In the genomic region with DNA sequence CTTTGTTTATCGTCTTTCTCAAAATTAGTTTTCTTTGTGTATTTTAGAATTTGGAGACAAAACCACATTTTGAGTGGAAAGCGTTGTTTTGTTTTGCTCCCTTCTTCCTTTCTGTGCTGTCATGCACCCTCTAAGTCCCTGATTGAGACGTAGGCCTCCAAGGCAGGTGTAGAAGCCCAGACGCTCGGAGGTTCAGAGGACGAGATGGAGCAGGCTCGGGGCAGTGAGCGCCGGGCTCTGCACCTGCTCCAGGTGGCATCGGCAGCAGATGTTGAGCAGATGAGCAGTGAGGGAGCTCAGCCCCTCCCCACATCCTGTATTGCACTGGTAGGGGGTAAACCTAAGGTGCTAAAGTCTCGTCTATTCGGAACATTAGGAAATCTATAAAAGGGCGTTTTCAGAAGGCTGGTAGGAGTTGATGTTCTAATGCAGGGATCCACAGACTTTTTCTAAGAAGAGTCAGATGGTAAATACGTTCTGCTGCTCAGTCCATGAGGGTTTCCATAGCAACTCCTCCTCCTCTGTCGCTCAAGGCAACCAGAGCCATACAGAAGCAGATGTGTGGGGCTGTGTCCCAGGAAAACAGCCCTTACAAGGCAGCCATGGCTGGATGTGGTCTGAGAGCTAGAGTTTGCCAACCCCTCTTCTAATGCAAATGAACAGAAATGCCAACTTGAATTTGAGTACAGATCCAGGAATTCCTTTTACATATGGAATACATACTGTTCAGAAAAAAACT, we compare ENCODE assay signal across 16 cellular contexts.
DNase-seq lines count a peak whose midpoint lies in the region; ATAC-seq and TF ChIP-seq lines count a peak whose summit lies in the region.
"Had no signal": no experiment of that assay in that cellular context is flagged by ENCODE, and none has a peak within 500 bp of the region (broad histone marks: within the 10 kb centered on the region; RNA-seq: fewer than 3 reads in every experiment).

No MANE protein-coding gene starts in this region.

- DNase-seq in Ammon's horn (ENCODE audit: low spot score) (peak; percentile 72), NCI-H1105 treated with DMSO at 0.1 percent for 48 hours (lab: John Stamatoyannopoulos, UW) (peak; percentile 97), NCI-H524 (lab: John Stamatoyannopoulos, UW) (peak; percentile 58 to 87), foreskin melanocyte (peak; percentile 2), colonic mucosa (no peak), ascending aorta (ENCODE audit: low spot score in 2 of 2) (no peak)
- no peak for DNase-seq in activated CD8-positive, alpha-beta T cell treated with anti-CD3 and anti-CD28 coated beads, Interleukin-2, amount 10 ng/mL, durations not matched to agents 7 days and 5 days
- DNase-seq: activated CD4-positive, alpha-beta T cell treated with anti-CD3 and anti-CD28 coated beads, Interleukin-2, amount 50 U/mL, for 4 hours; activated T-cell treated with anti-CD3 and anti-CD28 coated beads, Interleukin-2, amount 50 U/mL, for 48 hours; central memory CD4-positive, alpha-beta T cell; OCI-M1; stimulated activated CD4-positive, alpha-beta T cell treated with anti-CD3 and anti-CD28 coated beads, Interleukin-15, amount 100 ng/mL, for 24 hours; stomach had no signal

- TF ChIP-seq CTCF in colonic mucosa (IDR thresholded peaks at IDR 0.05) (no peak), ascending aorta (IDR thresholded peaks at IDR 0.05) (no peak)

- H3K9me3 ChIP-seq in colonic mucosa: no peaks in the 10 kb centered on the region
- H3K9me3 ChIP-seq in ascending aorta: no peaks in the 10 kb centered on the region
- H3K9me3 ChIP-seq: left lung, stomach had no signal

- H3K4me3 ChIP-seq in colonic mucosa (no peak overlapping the region), ascending aorta (no peak overlapping the region)
- H3K4me3 ChIP-seq: left lung, stomach had no signal

- ATAC-seq in HG03432 (IDR thresholded peaks at IDR 0.05; ENCODE audit: unreplicated experiment): no peak
- no peak for ATAC-seq in activated CD8-positive, alpha-beta T cell treated with anti-CD3 and anti-CD28 coated beads, Interleukin-2, amount 10 ng/mL, durations not matched to agents 7 days and 5 days
- ATAC-seq: HepG2, left lung had no signal

- H3K27ac Mint-ChIP-seq in activated CD8-positive, alpha-beta T cell treated with anti-CD3 and anti-CD28 coated beads, Interleukin-2, amount 10 ng/mL, durations not matched to agents 7 days and 5 days: no peak overlapping the region

- H3K36me3 Mint-ChIP-seq in activated CD8-positive, alpha-beta T cell treated with anti-CD3 and anti-CD28 coated beads, Interleukin-2, amount 10 ng/mL, durations not matched to agents 7 days and 5 days (ENCODE audit: low read depth): no peaks in the 10 kb centered on the region

- no peaks in the 10 kb centered on the region for H3K27me3 Mint-ChIP-seq in activated CD8-positive, alpha-beta T cell treated with anti-CD3 and anti-CD28 coated beads, Interleukin-2, amount 10 ng/mL, durations not matched to agents 7 days and 5 days (ENCODE audit: low read depth)

- intact Hi-C loops in colonic mucosa (cut with DNase I) (no loop called here), ascending aorta (cut with DNase I) (loop anchor here (5.0 kb wide), 1 partner anchor 526 kb away; no protein-coding TSS in a partner anchor)

- no peak overlapping the region for H3K9ac ChIP-seq in colonic mucosa (ENCODE audit: low read depth in 2 of 2, low read length in 2 of 2)

- CTCF ChIA-PET in activated CD8-positive, alpha-beta T cell treated with anti-CD3 and anti-CD28 coated beads, Interleukin-2, amount 10 ng/mL, durations not matched to agents 7 days and 5 days (lab: Charles Lee): no interaction called here

- no peaks in the 10 kb centered on the region for H3K4me1 Mint-ChIP-seq in activated CD8-positive, alpha-beta T cell treated with anti-CD3 and anti-CD28 coated beads, Interleukin-2, amount 10 ng/mL, durations not matched to agents 7 days and 5 days (ENCODE audit: low read depth)

- H3K27me3 ChIP-seq in colonic mucosa (no peaks in the 10 kb centered on the region), ascending aorta (no peaks in the 10 kb centered on the region)

- H3K36me3 ChIP-seq in colonic mucosa (no peaks in the 10 kb centered on the region), ascending aorta (no peaks in the 10 kb centered on the region)
- H3K36me3 ChIP-seq: left lung, stomach had no signal

- no peaks in the 10 kb centered on the region for H3K9me3 Mint-ChIP-seq in activated CD8-positive, alpha-beta T cell treated with anti-CD3 and anti-CD28 coated beads, Interleukin-2, amount 10 ng/mL, durations not matched to agents 7 days and 5 days (ENCODE audit: insufficient read depth)

- no peak overlapping the region for H3K4me3 Mint-ChIP-seq in activated CD8-positive, alpha-beta T cell treated with anti-CD3 and anti-CD28 coated beads, Interleukin-2, amount 10 ng/mL, durations not matched to agents 7 days and 5 days

- POLR2A ChIA-PET in activated CD8-positive, alpha-beta T cell treated with anti-CD3 and anti-CD28 coated beads, Interleukin-2, amount 10 ng/mL, durations not matched to agents 7 days and 5 days (lab: Charles Lee): no interaction called here

- H3K4me1 ChIP-seq in colonic mucosa (no peaks in the 10 kb centered on the region), ascending aorta (peaks cover 7 to 17% of the 10 kb centered on the region in 2 donors)
- H3K4me1 ChIP-seq: left lung had no signal

- no peak overlapping the region for H3K27ac ChIP-seq in colonic mucosa
- H3K27ac ChIP-seq in ascending aorta: no peak overlapping the region
- H3K27ac ChIP-seq: left lung, stomach had no signal

Comparison
In these comparisons a context has a peak if more than half of its experiments do, and no peak if none do; other contexts are left out.
1. DNase-seq: peak in Ammon's horn (single experiment), NCI-H1105 treated with DMSO at 0.1 percent for 48 hours (single experiment), NCI-H524 (2 of 2) and foreskin melanocyte (single experiment); none in colonic mucosa (single experiment), activated CD8-positive, alpha-beta T cell treated with anti-CD3 and anti-CD28 coated beads, Interleukin-2, amount 10 ng/mL, durations not matched to agents 7 days and 5 days (single experiment) and ascending aorta (0 of 2).